8 cellular contexts compared by ENCODE assay signal in genomic region chr14:93970589-93970966, GRCh38. TPM values are rescaled to one million over a fixed set of nuclear protein-coding genes. Genes with fewer than 3 reads are reported as not detected.
DNase-seq lines count a peak whose midpoint lies in the region; ATAC-seq, FAIRE-seq and TF ChIP-seq lines count a peak whose summit lies in the region.

No MANE protein-coding gene starts in this region.

- peak overlapping the region; percentile 87 to 88 for H3K27ac Mint-ChIP-seq in natural killer cell treated with Interleukin-12 subunit alpha and Interleukin-12 subunit beta and Interleukin-15 and Interleukin-18, amount 100 ng/mL, for 72 hours

- H3K79me2 ChIP-seq in Loucy (ENCODE audit: insufficient read depth, low read length), result no peaks in the 10 kb centered on the region

- DNase-seq in NCI-H1417 (lab: John Stamatoyannopoulos, UW) (peak; percentile 8 to 71 (median 31)), NCI-H1417 treated with DMSO at 0.1 percent for 48 hours (lab: John Stamatoyannopoulos, UW) (no peak), bronchial epithelial cell (ENCODE audit: low read depth) (peak; percentile 36)
- DNase-seq in natural killer cell treated with Interleukin-12 subunit alpha and Interleukin-12 subunit beta and Interleukin-15 and Interleukin-18, amount 100 ng/mL, for 72 hours (ENCODE audit: low spot score), result peak; percentile 73

- H3F3A ChIP-seq in Loucy (ENCODE audit: low read depth), result no peaks in the 10 kb centered on the region

- FAIRE-seq in bronchial epithelial cell (lab: Jason Lieb, UNC), result no peak

- no peaks in the 10 kb centered on the region for H3K9me3 Mint-ChIP-seq in natural killer cell treated with Interleukin-12 subunit alpha and Interleukin-12 subunit beta and Interleukin-15 and Interleukin-18, amount 100 ng/mL, for 72 hours

- H3K4me2 ChIP-seq in Loucy (ENCODE audit: low read depth, low read length, poor library complexity, severe bottlenecking), result peak overlapping the region; percentile 77

- peaks cover 6% of the 10 kb centered on the region for H3K4me1 ChIP-seq in Loucy (ENCODE audit: insufficient read depth, low read length, poor library complexity, severe bottlenecking)

- no peaks in the 10 kb centered on the region for H3K36me3 ChIP-seq in Loucy (ENCODE audit: insufficient read depth, low read length)
- no peaks in the 10 kb centered on the region for H3K36me3 ChIP-seq in bronchial epithelial cell (ENCODE audit: control insufficient read depth, insufficient read depth, low read length)

- H3K27me3 ChIP-seq in Loucy (ENCODE audit: insufficient read depth, low read length, poor library complexity, severe bottlenecking) (peaks cover 45% of the 10 kb centered on the region), bronchial epithelial cell (ENCODE audit: control insufficient read depth, insufficient read depth, low read length) (no peaks in the 10 kb centered on the region)

- H3K9me2 ChIP-seq in Loucy (replicated peaks; ENCODE audit: low read depth, low read length), result no peaks in the 10 kb centered on the region

- H3K27me3 Mint-ChIP-seq in natural killer cell treated with Interleukin-12 subunit alpha and Interleukin-12 subunit beta and Interleukin-15 and Interleukin-18, amount 100 ng/mL, for 72 hours, result peaks cover under 1 to 5% of the 10 kb centered on the region in 2 donors

- H3K9me3 ChIP-seq in Loucy (ENCODE audit: insufficient read depth, low read depth, low read length), result no peaks in the 10 kb centered on the region

- H3K4me3 Mint-ChIP-seq in natural killer cell treated with Interleukin-12 subunit alpha and Interleukin-12 subunit beta and Interleukin-15 and Interleukin-18, amount 100 ng/mL, for 72 hours, result peak overlapping the region; percentile 89

- peak; percentile 76 to 78 for ATAC-seq in natural killer cell treated with Interleukin-12 subunit alpha and Interleukin-12 subunit beta and Interleukin-15 and Interleukin-18, amount 100 ng/mL, for 72 hours
- ATAC-seq in HG03378 (IDR thresholded peaks at IDR 0.05; ENCODE audit: unreplicated experiment) (no peak), HG03457 (IDR thresholded peaks at IDR 0.05; ENCODE audit: unreplicated experiment) (no peak)

- H3K4me1 Mint-ChIP-seq in natural killer cell treated with Interleukin-12 subunit alpha and Interleukin-12 subunit beta and Interleukin-15 and Interleukin-18, amount 100 ng/mL, for 72 hours (ENCODE audit: low read depth in 2 of 2), result peaks cover 28 to 43% of the 10 kb centered on the region in 2 donors

- peak overlapping the region; percentile 71 for H3K4me3 ChIP-seq in Loucy (ENCODE audit: low read length, poor library complexity, severe bottlenecking)
- H3K4me3 ChIP-seq in WI38 (ENCODE audit: low read depth, low read length), result 0 out of 2 replicates have a peak overlapping the region, but pooled peaks have one; percentile 18
- H3K4me3 ChIP-seq in bronchial epithelial cell (ENCODE audit: low read depth, low read length), result no peak overlapping the region

- peaks cover under 1% of the 10 kb centered on the region for H3K36me3 Mint-ChIP-seq in natural killer cell treated with Interleukin-12 subunit alpha and Interleukin-12 subunit beta and Interleukin-15 and Interleukin-18, amount 100 ng/mL, for 72 hours

- H3K9ac ChIP-seq in Loucy (ENCODE audit: low read depth, low read length, poor library complexity, severe bottlenecking), result peak overlapping the region; percentile 51

- H4K20me1 ChIP-seq in Loucy (ENCODE audit: insufficient read depth, low read length, poor library complexity, severe bottlenecking), result no peaks in the 10 kb centered on the region

- TF ChIP-seq CTCF in Loucy (conservative IDR thresholded peaks at IDR 0.05; ENCODE audit: low read length) (peak; percentile 77), WI38 (IDR thresholded peaks at IDR 0.05; ENCODE audit: low read depth, low read length) (no peak), bronchial epithelial cell (IDR thresholded peaks at IDR 0.05; ENCODE audit: insufficient read depth, low read length, severe bottlenecking) (peak; percentile 58)

- peak overlapping the region; percentile 73 for H2AFZ ChIP-seq in Loucy (ENCODE audit: low read length)

RNA-seq across cellular contexts. Expression of gene ASB2, which starts 5.8 kb away (rescaled TPM):
- 0.13 and 0.26 TPM in 2 replicates for total RNA-seq in bronchial epithelial cell
- total RNA-seq in natural killer cell treated with Interleukin-12 subunit alpha and Interleukin-12 subunit beta and Interleukin-15 and Interleukin-18, amount 100 ng/mL, for 72 hours, result 10 to 100 TPM; 12.3 to 55.1 TPM

RNA-seq across cellular contexts. Expression of gene CCDC197, which starts 26.5 kb away (rescaled TPM):
- not detected in 2 replicates for total RNA-seq in bronchial epithelial cell
- not detected for total RNA-seq in natural killer cell treated with Interleukin-12 subunit alpha and Interleukin-12 subunit beta and Interleukin-15 and Interleukin-18, amount 100 ng/mL, for 72 hours

RNA-seq across cellular contexts. Expression of gene FAM181A, which starts 43.4 kb away (rescaled TPM):
- total RNA-seq in bronchial epithelial cell, result not detected in 2 replicates
- total RNA-seq in natural killer cell treated with Interleukin-12 subunit alpha and Interleukin-12 subunit beta and Interleukin-15 and Interleukin-18, amount 100 ng/mL, for 72 hours, result not detected

RNA-seq across cellular contexts. Expression of gene OTUB2, which starts 55.6 kb away (rescaled TPM):
- 1.3 and 2.6 TPM in 2 replicates for total RNA-seq in bronchial epithelial cell
- under 1 TPM; 0.14 to 0.22 TPM for total RNA-seq in natural killer cell treated with Interleukin-12 subunit alpha and Interleukin-12 subunit beta and Interleukin-15 and Interleukin-18, amount 100 ng/mL, for 72 hours

Comparison
In these comparisons a context has a peak if more than half of its experiments do, and no peak if none do; other contexts are left out.
1. ATAC-seq: peak in natural killer cell treated with Interleukin-12 subunit alpha and Interleukin-12 subunit beta and Interleukin-15 and Interleukin-18, amount 100 ng/mL, for 72 hours (2 of 2); none in HG03378 (single experiment) and HG03457 (single experiment).
2. RNA of gene ASB2, which starts 5.8 kb away (total RNA-seq): 12.3 to 55.1 TPM in natural killer cell treated with Interleukin-12 subunit alpha and Interleukin-12 subunit beta and Interleukin-15 and Interleukin-18, amount 100 ng/mL, for 72 hours; 0.13 to 0.26 TPM in bronchial epithelial cell; every median in the first group is over 10 times any median in the second.